ENCODE assay signal across 7 cellular contexts in the genomic region with DNA sequence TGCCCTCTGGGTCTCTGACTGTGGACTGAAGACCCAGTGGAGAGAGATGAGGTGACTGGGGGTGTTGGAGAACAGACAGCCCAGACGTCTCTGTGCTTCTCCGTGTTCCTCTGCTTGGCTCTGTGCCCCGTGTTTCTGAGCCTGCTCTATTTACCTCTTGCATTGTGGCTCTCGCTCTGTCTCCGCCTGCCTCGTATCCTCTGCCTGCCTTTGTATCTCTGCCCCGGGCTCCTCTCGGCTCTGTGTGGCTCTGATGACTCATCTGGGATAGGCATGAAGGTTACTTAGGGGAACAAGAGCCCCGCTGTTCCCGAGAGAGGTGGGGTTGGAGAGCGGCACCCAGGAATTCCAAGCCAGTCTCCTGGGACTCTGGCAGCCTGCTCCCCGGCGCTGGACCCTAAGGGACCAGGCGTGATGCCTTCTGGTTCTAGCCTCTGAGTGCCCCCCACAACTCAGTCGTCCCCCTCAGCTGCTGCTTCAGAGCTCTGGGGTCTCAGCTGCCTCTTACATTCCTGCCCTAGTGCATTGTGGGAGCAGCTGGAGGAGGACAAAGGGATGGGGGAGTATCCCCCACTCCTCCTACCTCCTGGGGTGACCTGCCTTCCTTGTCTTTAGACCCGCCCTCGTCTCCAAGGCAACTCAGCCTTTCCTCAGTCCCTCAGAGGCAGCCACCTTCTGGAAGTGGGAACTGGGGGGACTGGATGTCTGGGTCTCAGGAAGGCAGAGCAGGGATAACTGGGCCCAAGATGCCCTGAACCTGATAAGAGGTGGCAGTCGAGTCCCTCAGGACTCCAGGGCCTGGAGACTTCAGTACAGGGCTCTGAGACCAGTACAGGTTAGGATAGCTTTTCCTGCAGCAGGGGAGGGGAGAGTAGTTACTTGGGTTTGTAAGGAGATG. TPM values are rescaled to one million over a fixed set of nuclear protein-coding genes. Genes with fewer than 3 reads are reported as not detected.
A peak's percentile ranks its signal among the peaks of the same experiment; 100 is the strongest.
DNase-seq lines count a peak whose midpoint lies in the region; ATAC-seq and TF ChIP-seq lines count a peak whose summit lies in the region.

No MANE protein-coding gene starts in this region.

- TF ChIP-seq POLR2A in uterus (IDR thresholded peaks at IDR 0.05) = peak in 1 of 2 donors; percentile 28

- H3K4me3 ChIP-seq in fibroblast of the aortic adventitia (ENCODE audit: low read depth, low read length) = peak overlapping the region; percentile 78
- H3K4me3 ChIP-seq in naive thymus-derived CD4-positive, alpha-beta T cell (ENCODE audit: low read length) = peak overlapping the region; percentile 68
- peak overlapping the region; percentile 37 to 86 for H3K4me3 ChIP-seq in uterus

- POLR2A ChIA-PET in naive thymus-derived CD4-positive, alpha-beta T cell (lab: Charles Lee) = interaction anchor here (0.6 to 1.4 kb wide), 5 partner anchors 59 to 435 kb away, joined by 3 to 6 read pairs (median 3); no protein-coding TSS in a partner anchor

- H3K27ac ChIP-seq in naive thymus-derived CD4-positive, alpha-beta T cell (ENCODE audit: low read depth, low read length) = peak overlapping the region; percentile 70
- peak overlapping the region; percentile 88 to 98 for H3K27ac ChIP-seq in uterus

- H3K4me3 Mint-ChIP-seq in activated T-cell treated with anti-CD3 and anti-CD28 coated beads, Interleukin-2, amount 50 U/mL, for 24 hours = peak overlapping the region; percentile 78
- H3K4me3 Mint-ChIP-seq in naive thymus-derived CD4-positive, alpha-beta T cell = peak overlapping the region; percentile 73 to 90 (median 82)

- no peaks in the 10 kb centered on the region for H3K27me3 Mint-ChIP-seq in activated T-cell treated with anti-CD3 and anti-CD28 coated beads, Interleukin-2, amount 50 U/mL, for 24 hours
- peaks cover 0 to 6% (median 0%) of the 10 kb centered on the region in 5 donors for H3K27me3 Mint-ChIP-seq in naive thymus-derived CD4-positive, alpha-beta T cell

- H3K4me1 ChIP-seq in ES-I3 (ENCODE audit: insufficient read depth, low read length) (peaks cover 20% of the 10 kb centered on the region), uterus (peaks cover 0 to 22% of the 10 kb centered on the region in 2 donors)
- H3K4me1 ChIP-seq in naive thymus-derived CD4-positive, alpha-beta T cell (ENCODE audit: control insufficient read depth in 2 of 2, insufficient read depth in 2 of 2, low read length in 2 of 2) = peaks cover 12 to 35% of the 10 kb centered on the region in 2 donors

- no peaks in the 10 kb centered on the region for H3K27me3 ChIP-seq in naive thymus-derived CD4-positive, alpha-beta T cell (ENCODE audit: control insufficient read depth in 2 of 2, insufficient read depth in 2 of 2, low read length in 2 of 2)
- H3K27me3 ChIP-seq in uterus = no peaks in the 10 kb centered on the region

- no peak for TF ChIP-seq CTCF in fibroblast of the aortic adventitia (IDR thresholded peaks at IDR 0.05; ENCODE audit: insufficient read depth, low read length)
- no peak for TF ChIP-seq CTCF in uterus (IDR thresholded peaks at IDR 0.05)

- intact Hi-C loops in naive thymus-derived CD4-positive, alpha-beta T cell (cut with micrococcal nuclease) = loop anchor here (1.0 to 10.0 kb wide), 3 partner anchors 28 to 271 kb away; partner anchors contain the start of genes VARS2 (in 2 of the 2), MRPS18B (in 1 of the 2) and PPP1R10 (in 1 of the 2)
- intact Hi-C loops in uterus (cut with DNase I; ENCODE audit: low total_unique reads) = loop anchor here (10.0 kb wide), 1 partner anchor 211 kb away; the partner anchor contains the start of gene DHX16

- peak overlapping the region; percentile 57 for H3K27ac Mint-ChIP-seq in activated T-cell treated with anti-CD3 and anti-CD28 coated beads, Interleukin-2, amount 50 U/mL, for 24 hours
- peak overlapping the region; percentile 48 to 90 (median 89) for H3K27ac Mint-ChIP-seq in naive thymus-derived CD4-positive, alpha-beta T cell

- H3K36me3 Mint-ChIP-seq in activated T-cell treated with anti-CD3 and anti-CD28 coated beads, Interleukin-2, amount 50 U/mL, for 24 hours (ENCODE audit: low read depth) = peaks cover 5% of the 10 kb centered on the region
- H3K36me3 Mint-ChIP-seq in naive thymus-derived CD4-positive, alpha-beta T cell = peaks cover 0 to 13% (median 6%) of the 10 kb centered on the region in 5 donors

- DNase-seq in NCI-H146 (lab: John Stamatoyannopoulos, UW) = peak; percentile 73
- peak; percentile 47 for DNase-seq in activated T-cell treated with anti-CD3 and anti-CD28 coated beads, Interleukin-2, amount 50 U/mL, for 24 hours
- peak; percentile 39 for DNase-seq in fibroblast of the aortic adventitia (ENCODE audit: low read depth)
- DNase-seq in naive thymus-derived CD4-positive, alpha-beta T cell = peak in 6 of 9 donors; percentile 32 to 54 (median 50)
- peak; percentile 66 to 78 for DNase-seq in uterus

- peak; percentile 46 for ATAC-seq in naive thymus-derived CD4-positive, alpha-beta T cell
- ATAC-seq in GM21737 (IDR thresholded peaks at IDR 0.05; ENCODE audit: unreplicated experiment) = no peak

- CTCF ChIA-PET in naive thymus-derived CD4-positive, alpha-beta T cell (lab: Charles Lee) = interaction anchor here (0.9 to 12.4 kb wide), 3 partner anchors 8 to 201 kb away, joined by 3 to 172 read pairs (median 3); no protein-coding TSS in a partner anchor

- H3K9me3 ChIP-seq in ES-I3 (ENCODE audit: control insufficient read depth, insufficient read depth, low read length) (no peaks in the 10 kb centered on the region), uterus (no peaks in the 10 kb centered on the region)
- H3K9me3 ChIP-seq in naive thymus-derived CD4-positive, alpha-beta T cell (ENCODE audit: control insufficient read depth in 2 of 3, low read length in 3 of 3) = no peaks in the 10 kb centered on the region

- peaks cover 9% of the 10 kb centered on the region; the same call in 1 of the 2 replicates for H3K36me3 ChIP-seq in ES-I3 (ENCODE audit: insufficient read depth, low read length)
- H3K36me3 ChIP-seq in naive thymus-derived CD4-positive, alpha-beta T cell (ENCODE audit: control insufficient read depth in 2 of 3, insufficient read depth in 3 of 3, low read length in 3 of 3) = peaks cover 0 to 17% (median 0%) of the 10 kb centered on the region in 3 experiments
- H3K36me3 ChIP-seq in uterus = no peaks in the 10 kb centered on the region

- peaks cover 34% of the 10 kb centered on the region for H3K4me1 Mint-ChIP-seq in activated T-cell treated with anti-CD3 and anti-CD28 coated beads, Interleukin-2, amount 50 U/mL, for 24 hours (ENCODE audit: low read depth)
- H3K4me1 Mint-ChIP-seq in naive thymus-derived CD4-positive, alpha-beta T cell = peaks cover 25 to 52% (median 32%) of the 10 kb centered on the region in 7 donors

- peak overlapping the region; percentile 39 for H3K9ac ChIP-seq in ES-I3 (ENCODE audit: low read depth, low read length)

- H3K9me3 Mint-ChIP-seq in activated T-cell treated with anti-CD3 and anti-CD28 coated beads, Interleukin-2, amount 50 U/mL, for 24 hours = no peaks in the 10 kb centered on the region
- H3K9me3 Mint-ChIP-seq in naive thymus-derived CD4-positive, alpha-beta T cell = no peaks in the 10 kb centered on the region

RNA-seq across cellular contexts. Expression of gene DDR1, which starts 1.9 kb away (rescaled TPM):
- total RNA-seq in fibroblast of the aortic adventitia (ENCODE audit: low replicate concordance) (7.7 and 41.9 TPM in 2 replicates), uterus (10 to 100 TPM in 2 of 4 donors, 1 to 10 TPM in 2; 2.1 to 74.1 (median 30.3) TPM)
- total RNA-seq in naive thymus-derived CD4-positive, alpha-beta T cell = 10 to 100 TPM; 13.7 to 23.8 (median 18.6) TPM
- polyA plus RNA-seq in naive thymus-derived CD4-positive, alpha-beta T cell = 1 to 10 TPM; 1.8 to 8.6 TPM

RNA-seq across cellular contexts. Expression of gene GTF2H4, which starts 21.8 kb away (rescaled TPM):
- 3.8 and 12.7 TPM in 2 replicates for total RNA-seq in fibroblast of the aortic adventitia (ENCODE audit: low replicate concordance)
- total RNA-seq in naive thymus-derived CD4-positive, alpha-beta T cell = 10 to 100 TPM; 18.8 to 42.3 (median 32.2) TPM
- polyA plus RNA-seq in naive thymus-derived CD4-positive, alpha-beta T cell = 10 to 100 TPM in 1 of 2 donors, 1 to 10 TPM in 1; 8.0 to 12.1 TPM
- total RNA-seq in uterus = 10 to 100 TPM in 3 of 4 donors, not detected in 1; 27.4 to 96.6 (median 65.2) TPM

RNA-seq across cellular contexts. Expression of gene VARS2, which starts 27.8 kb away (rescaled TPM):
- 15.6 and 18.5 TPM in 2 replicates for total RNA-seq in fibroblast of the aortic adventitia (ENCODE audit: low replicate concordance)
- total RNA-seq in naive thymus-derived CD4-positive, alpha-beta T cell = 10 to 100 TPM; 22.2 to 47.3 (median 37.9) TPM
- 10 to 100 TPM; 17.1 to 18.9 TPM for polyA plus RNA-seq in naive thymus-derived CD4-positive, alpha-beta T cell
- total RNA-seq in uterus = 10 to 100 TPM; 12.6 to 34.2 (median 22.4) TPM

RNA-seq across cellular contexts. Expression of gene SFTA2, which starts 45.7 kb away (rescaled TPM):
- total RNA-seq in fibroblast of the aortic adventitia (ENCODE audit: low replicate concordance) (not detected in 2 replicates), uterus (1 to 10 TPM in 1 of 4 donors, not detected in 3; 1.1 TPM)
- total RNA-seq in naive thymus-derived CD4-positive, alpha-beta T cell = not detected
- under 1 TPM in 1 of 2 donors, not detected in 1; 0.34 TPM for polyA plus RNA-seq in naive thymus-derived CD4-positive, alpha-beta T cell

RNA-seq across cellular contexts. Expression of gene MUCL3, which starts 54.5 kb away (rescaled TPM):
- total RNA-seq in fibroblast of the aortic adventitia (ENCODE audit: low replicate concordance) = under 0.01 TPM in 1 of 2 replicates, not detected in the other
- not detected for total RNA-seq in naive thymus-derived CD4-positive, alpha-beta T cell
- not detected for polyA plus RNA-seq in naive thymus-derived CD4-positive, alpha-beta T cell
- total RNA-seq in uterus = under 1 TPM in 1 of 4 donors, not detected in 3; under 0.01 TPM
